8 cellular contexts compared by ENCODE assay signal in the genomic region with DNA sequence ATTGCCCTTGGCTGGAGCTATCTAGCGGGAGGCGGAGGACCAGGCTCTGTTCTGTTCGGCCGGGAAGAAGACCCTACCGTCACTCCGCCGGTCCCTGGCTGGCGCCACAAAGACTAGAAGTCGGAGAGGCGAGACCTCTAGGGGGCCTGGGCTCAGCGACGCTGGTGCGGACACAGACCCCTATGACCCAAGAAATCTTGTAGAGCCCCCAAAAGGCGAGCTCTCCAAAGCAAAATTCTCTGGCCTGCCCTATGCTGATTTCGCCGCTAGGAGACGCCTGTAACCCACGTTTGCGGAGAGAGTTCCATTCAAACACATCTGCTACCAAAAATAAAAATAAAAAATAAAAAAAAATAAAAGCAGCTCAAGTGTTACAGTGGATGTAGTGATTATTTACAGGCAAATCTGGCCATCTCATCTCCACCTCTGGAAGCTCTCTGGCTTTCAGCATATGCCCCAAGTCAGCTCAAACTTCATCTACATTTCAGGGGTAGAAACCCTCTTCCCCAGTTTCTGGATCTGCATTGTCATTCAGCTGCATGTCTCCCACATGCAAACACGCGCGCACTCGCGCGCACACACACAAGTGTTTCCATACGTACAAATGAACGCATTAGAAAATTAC. TPM values are rescaled to one million over a fixed set of nuclear protein-coding genes. Genes with fewer than 3 reads are reported as not detected.
DNase-seq lines count a peak whose midpoint lies in the region; ATAC-seq and TF ChIP-seq lines count a peak whose summit lies in the region.

No MANE protein-coding gene starts in this region.

- H3K27me3 Mint-ChIP-seq in neural crest cell (ENCODE audit: low read depth): peaks cover 58% of the 10 kb centered on the region

- peak overlapping the region; percentile 89 for H3K4me3 Mint-ChIP-seq in neural crest cell

- peak overlapping the region; percentile 58 for H3K27ac Mint-ChIP-seq in neural crest cell (ENCODE audit: unreplicated experiment)

- ATAC-seq in HG03175 (IDR thresholded peaks at IDR 0.05; ENCODE audit: unreplicated experiment) (peak; percentile 39), esophagus mucosa (peak; percentile 24), HG03108 (IDR thresholded peaks at IDR 0.05; ENCODE audit: unreplicated experiment) (no peak), HG03457 (IDR thresholded peaks at IDR 0.05; ENCODE audit: unreplicated experiment) (no peak)

- TF ChIP-seq CTCF in neural crest cell (conservative IDR thresholded peaks at IDR 0.05): peak; percentile 93

- peaks cover 54% of the 10 kb centered on the region for H3K4me1 Mint-ChIP-seq in neural crest cell

- H3K36me3 Mint-ChIP-seq in neural crest cell (ENCODE audit: low read depth): no peaks in the 10 kb centered on the region

- no peaks in the 10 kb centered on the region for H3K9me3 Mint-ChIP-seq in neural crest cell

- DNase-seq in 8988T (peak; percentile 36), GM03348 (ENCODE audit: low spot score) (peak; percentile 68), RPMI7951 (ENCODE audit: low read depth) (peak; percentile 29), neural crest cell (ENCODE audit: low read depth, low spot score) (peak; percentile 73)

RNA-seq across cellular contexts. Expression of a gene that starts 2.4 kb away (rescaled TPM):
- 0.10 and 0.12 TPM in 2 replicates for total RNA-seq in RPMI7951 (2014; rRNA removed; shearing (Covaris generic))
- total RNA-seq in esophagus mucosa (0.04 TPM), neural crest cell (3.7 and 3.8 TPM in 2 replicates)

Comparison
In these comparisons a context has a peak if more than half of its experiments do, and no peak if none do; other contexts are left out.
1. ATAC-seq: peak in HG03175 (single experiment) and esophagus mucosa (single experiment); none in HG03108 (single experiment) and HG03457 (single experiment).
2. Peak in every context shown above with its lines, with median percentiles within 50 percentile points of each other: DNase-seq.